ENCODE assay signal across 2 cellular contexts in genomic region chr2:236949089-236949935, GRCh38.
TF ChIP-seq lines count a peak whose summit lies in the region.

No MANE protein-coding gene starts in this region.

TF ChIP-seq in IMR-90, 13 proteins besides CTCF, POLR2A, EP300 and RAD21:
- TF ChIP-seq BHLHE40 (IDR thresholded peaks at IDR 0.05; ENCODE audit: low read depth, low read length) (no peak), MAFK (IDR thresholded peaks at IDR 0.05; ENCODE audit: low read depth, low read length) (no peak), USF2 (IDR thresholded peaks at IDR 0.05; ENCODE audit: low read depth, low read length) (no peak), SMC3 (IDR thresholded peaks at IDR 0.05; ENCODE audit: low read depth, low read length) (no peak), MXI1 (IDR thresholded peaks at IDR 0.05; ENCODE audit: borderline replicate concordance, low read depth, low read length) (no peak), FOS (IDR thresholded peaks at IDR 0.05; ENCODE audit: low read depth, low read length) (no peak), ELK1 (IDR thresholded peaks at IDR 0.05; ENCODE audit: borderline replicate concordance, low read depth, low read length) (no peak), CEBPB (IDR thresholded peaks at IDR 0.05; ENCODE audit: low read depth, low read length) (no peak), NFE2L2 (IDR thresholded peaks at IDR 0.05; ENCODE audit: low read depth, low read length) (no peak), RFX5 (IDR thresholded peaks at IDR 0.05; ENCODE audit: low read depth, low read length) (no peak), RCOR1 (IDR thresholded peaks at IDR 0.05; ENCODE audit: insufficient replicate concordance, low read length) (no peak), CHD1 (IDR thresholded peaks at IDR 0.05; ENCODE audit: low read depth, low read length) (no peak), MAZ (IDR thresholded peaks at IDR 0.05; ENCODE audit: borderline replicate concordance, low read depth, low read length) (no peak)
TF ChIP-seq in IMR-90: peak in this region for 0.

TF ChIP-seq in H1, 55 proteins besides CTCF, POLR2A, EP300 and RAD21:
- no peak for TF ChIP-seq RFX5 (IDR thresholded peaks at IDR 0.05; ENCODE audit: borderline replicate concordance, low read depth, low read length)
- TF ChIP-seq ASH2L (IDR thresholded peaks at IDR 0.05; ENCODE audit: low read length), result no peak
- TF ChIP-seq SIX5 (IDR thresholded peaks at IDR 0.05; ENCODE audit: low read depth, low read length), result no peak
- TF ChIP-seq POLR2AphosphoS5 (IDR thresholded peaks at IDR 0.05; ENCODE audit: low read depth, low read length), result no peak
- no peak for TF ChIP-seq RXRA (IDR thresholded peaks at IDR 0.05; ENCODE audit: insufficient read depth, low read depth, low read length)
- TF ChIP-seq SP1 (IDR thresholded peaks at IDR 0.05; ENCODE audit: low read depth, low read length), result no peak
- TF ChIP-seq KDM4A (IDR thresholded peaks at IDR 0.05; ENCODE audit: low read depth, low read length, severe bottlenecking), result no peak
